ENCODE assay signal across 19 cellular contexts in the genomic region with DNA sequence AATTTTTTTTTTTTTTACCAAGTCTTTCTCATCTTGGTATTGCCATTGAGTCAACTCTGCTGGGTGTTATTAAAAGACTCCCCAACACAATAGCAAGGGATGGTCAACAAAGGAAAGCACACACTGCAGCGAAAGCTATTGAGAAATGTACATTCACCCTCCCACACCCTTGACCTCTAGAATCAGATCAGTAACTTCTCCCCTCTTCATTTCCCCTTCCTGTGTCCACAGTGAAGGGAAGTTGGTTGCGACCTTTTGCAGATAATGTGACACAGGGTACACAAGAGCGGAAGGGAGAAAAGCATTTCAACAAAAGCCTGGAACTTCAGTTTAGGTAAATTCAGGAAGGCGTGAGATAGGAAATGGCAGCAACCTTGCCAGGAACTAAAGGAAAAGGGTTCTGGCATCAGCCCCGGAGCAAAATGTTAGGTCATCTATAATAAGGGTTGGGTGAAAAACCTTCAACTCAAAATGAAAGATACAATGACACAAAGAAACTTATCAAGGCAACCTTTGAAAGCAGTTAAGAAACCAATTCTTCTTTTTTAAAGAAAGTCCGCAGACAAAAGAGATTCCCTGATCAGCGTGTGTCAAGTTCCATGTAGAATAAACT.
DNase-seq lines count a peak whose midpoint lies in the region; ATAC-seq, FAIRE-seq and TF ChIP-seq lines count a peak whose summit lies in the region.
"Had no signal": no experiment of that assay in that cellular context is flagged by ENCODE, and none has a peak within 500 bp of the region (broad histone marks: within the 10 kb centered on the region; RNA-seq: fewer than 3 reads in every experiment).

No MANE protein-coding gene starts in this region.

- H3K79me2 ChIP-seq in HepG2 (ENCODE audit: insufficient read depth, low read length), result no peaks in the 10 kb centered on the region

- H3K9me3 ChIP-seq in liver (ENCODE audit: control insufficient read depth in 4 of 4, low read length in 3 of 4) (no peaks in the 10 kb centered on the region), HepG2 (ENCODE audit: low read length) (peaks cover 88% of the 10 kb centered on the region)
- H3K9me3 ChIP-seq: Caco-2 had no signal

- H3K36me3 ChIP-seq in liver (ENCODE audit: control insufficient read depth in 4 of 4, insufficient read depth in 3 of 4, low read depth in 1 of 4, low read length in 3 of 4) (no peaks in the 10 kb centered on the region), HepG2 (replicated peaks in 1 of 2; ENCODE audit: control insufficient read depth in 1 of 2, insufficient read depth in 2 of 2, low read length in 2 of 2) (no peaks in the 10 kb centered on the region)

- H3K36me3 Mint-ChIP-seq in mesothelial cell of epicardium, result no peaks in the 10 kb centered on the region
- H3K36me3 Mint-ChIP-seq: activated naive CD8-positive, alpha-beta T cell treated with anti-CD3 and anti-CD28 coated beads, Interleukin-2, amount 10 ng/mL, durations not matched to agents 7 days and 5 days had no signal

- no TSS peak for BruUV-seq in HepG2 (replicated peaks; lab: Mats Ljungman, UMichigan)

- POLR2A ChIA-PET in HepG2 (lab: Yijun Ruan, JAX), result no interaction called here

- no peak for FAIRE-seq in HepG2 (lab: Jason Lieb, UNC)
- FAIRE-seq: bronchial epithelial cell, urothelium cell line had no signal

- no peak for TF ChIP-seq CTCF in liver (IDR thresholded peaks at IDR 0.05; ENCODE audit: low read depth, low read length, missing input control)
- no peak for TF ChIP-seq CTCF in HepG2 (CRISPR knock-in tag; IDR thresholded peaks at IDR 0.05)
- no peak for TF ChIP-seq CTCF in fibroblast of pulmonary artery (IDR thresholded peaks at IDR 0.05; ENCODE audit: low read length, missing control alignments)
- TF ChIP-seq CTCF in mesothelial cell of epicardium (IDR thresholded peaks at IDR 0.05; ENCODE audit: unreplicated experiment), result no peak
- TF ChIP-seq CTCF in lower leg skin (IDR thresholded peaks at IDR 0.05), result no peak

- H3K27ac Mint-ChIP-seq in mesothelial cell of epicardium, result peak overlapping the region; percentile 75
- H3K27ac Mint-ChIP-seq: activated CD4-positive, alpha-beta T cell treated with anti-CD3 and anti-CD28 coated beads, Interleukin-2, amount 10 ng/mL, durations not matched to agents 7 days and 5 days; activated naive CD8-positive, alpha-beta T cell treated with anti-CD3 and anti-CD28 coated beads, Interleukin-2, amount 10 ng/mL, durations not matched to agents 7 days and 5 days; dendritic cell treated with granulocyte-macrophage colony-stimulating factor and Interleukin-4, amounts not matched to agents 40 ng/mL and 50 ng/mL, for 4 days had no signal

- TF ChIP-seq RAD21 in liver (IDR thresholded peaks at IDR 0.05) (peak; percentile 16 to 25), HepG2 (CRISPR knock-in tag; IDR thresholded peaks at IDR 0.05) (no peak)

- no peak for TF ChIP-seq POLR2A in HepG2 (IDR thresholded peaks at IDR 0.05; ENCODE audit: insufficient read depth in 1 of 2, low read depth in 2 of 2, low read length in 2 of 2)
- TF ChIP-seq POLR2A in lower leg skin (IDR thresholded peaks at IDR 0.05), result no peak

- WGBS in liver, result 37% methylated on average over 7 of the region's 7 CpGs
- 9% methylated on average over 7 of the region's 7 CpGs for WGBS in HepG2 (ENCODE audit: low lambda C conversion rate)
- WGBS in lower leg skin, 2 donors, result 58 to 68% methylated on average over 7 of the region's 7 CpGs

- H3K27me3 ChIP-seq in liver (ENCODE audit: control insufficient read depth in 4 of 4, insufficient read depth in 4 of 4, low read length in 3 of 4) (no peaks in the 10 kb centered on the region), HepG2 (ENCODE audit: control insufficient read depth in 1 of 2, insufficient read depth in 2 of 2, low read length in 2 of 2) (no peaks in the 10 kb centered on the region; a peak in 1 of 5 replicates)

- DNase-seq in HepG2 (ENCODE audit: low spot score) (no peak), fibroblast of pulmonary artery (ENCODE audit: low read depth) (peak; percentile 88), mesothelial cell of epicardium (ENCODE audit: low spot score in 2 of 2, unreplicated experiment in 2 of 2) (no peak), lower leg skin (ENCODE audit: low spot score in 2 of 2) (no peak), A172 (ENCODE audit: low spot score) (no peak), NCI-H748 (lab: John Stamatoyannopoulos, UW; ENCODE audit: unreplicated experiment) (no peak)
- DNase-seq: activated CD4-positive, alpha-beta T cell treated with anti-CD3 and anti-CD28 coated beads, Interleukin-2, amount 10 ng/mL, durations not matched to agents 7 days and 5 days; activated naive CD8-positive, alpha-beta T cell treated with anti-CD3 and anti-CD28 coated beads, Interleukin-2, amount 10 ng/mL, durations not matched to agents 7 days and 5 days; Caco-2; DND-41; NCI-H1105; NCI-H2107; NCI-H526 had no signal

- H3K9ac ChIP-seq in liver (ENCODE audit: low read depth in 1 of 2, low read length in 2 of 2) (no peak overlapping the region), HepG2 (ENCODE audit: insufficient read depth, low read depth, low read length) (no peak overlapping the region)

- no peaks in the 10 kb centered on the region for H3K4me1 ChIP-seq in liver (ENCODE audit: control insufficient read depth in 4 of 4, insufficient read depth in 4 of 4, low read length in 3 of 4)
- H3K4me1 ChIP-seq in HepG2 (ENCODE audit: insufficient read depth, low read length), result no peaks in the 10 kb centered on the region
- H3K4me1 ChIP-seq: Caco-2 had no signal

- TF ChIP-seq EP300 in HepG2 (IDR thresholded peaks at IDR 0.05; ENCODE audit: low read depth in 2 of 2, low read length in 2 of 2), result no peak
- no peak for TF ChIP-seq EP300 in HepG2 (CRISPR knock-in tag; IDR thresholded peaks at IDR 0.05; ENCODE audit: borderline replicate concordance)

- in situ Hi-C loops in HepG2 (cut with HindIII; ENCODE audit: extremely low pct_ligation_motif_present, low pct_unique_long_range_greater_than_20kb), result no loop called here

- H3K4me3 Mint-ChIP-seq in mesothelial cell of epicardium, result no peak overlapping the region
- H3K4me3 Mint-ChIP-seq: activated CD4-positive, alpha-beta T cell treated with anti-CD3 and anti-CD28 coated beads, Interleukin-2, amount 10 ng/mL, durations not matched to agents 7 days and 5 days; activated naive CD8-positive, alpha-beta T cell treated with anti-CD3 and anti-CD28 coated beads, Interleukin-2, amount 10 ng/mL, durations not matched to agents 7 days and 5 days; dendritic cell treated with granulocyte-macrophage colony-stimulating factor and Interleukin-4, amounts not matched to agents 40 ng/mL and 50 ng/mL, for 4 days had no signal

- H3K27ac ChIP-seq in liver (ENCODE audit: low read depth in 1 of 2, low read length in 2 of 2) (no peak overlapping the region), HepG2 (ENCODE audit: extremely low read length, insufficient read depth, low read length) (no peak overlapping the region)

- no peak overlapping the region for H2AFZ ChIP-seq in HepG2 (ENCODE audit: low read length)

- no peaks in the 10 kb centered on the region for H3K9me3 Mint-ChIP-seq in mesothelial cell of epicardium
- H3K9me3 Mint-ChIP-seq: activated CD4-positive, alpha-beta T cell treated with anti-CD3 and anti-CD28 coated beads, Interleukin-2, amount 10 ng/mL, durations not matched to agents 7 days and 5 days; activated naive CD8-positive, alpha-beta T cell treated with anti-CD3 and anti-CD28 coated beads, Interleukin-2, amount 10 ng/mL, durations not matched to agents 7 days and 5 days; dendritic cell treated with granulocyte-macrophage colony-stimulating factor and Interleukin-4, amounts not matched to agents 40 ng/mL and 50 ng/mL, for 4 days had no signal

- H3K4me1 Mint-ChIP-seq in mesothelial cell of epicardium, result peaks cover 65% of the 10 kb centered on the region
- H3K4me1 Mint-ChIP-seq: activated CD4-positive, alpha-beta T cell treated with anti-CD3 and anti-CD28 coated beads, Interleukin-2, amount 10 ng/mL, durations not matched to agents 7 days and 5 days; activated naive CD8-positive, alpha-beta T cell treated with anti-CD3 and anti-CD28 coated beads, Interleukin-2, amount 10 ng/mL, durations not matched to agents 7 days and 5 days had no signal

- ATAC-seq in HepG2 (no peak), GM21526 (IDR thresholded peaks at IDR 0.05; ENCODE audit: low FRiP score, unreplicated experiment) (no peak)
- ATAC-seq: sciatic nerve had no signal

- no peaks in the 10 kb centered on the region for H3K27me3 Mint-ChIP-seq in mesothelial cell of epicardium (ENCODE audit: low read depth)
- H3K27me3 Mint-ChIP-seq: activated CD4-positive, alpha-beta T cell treated with anti-CD3 and anti-CD28 coated beads, Interleukin-2, amount 10 ng/mL, durations not matched to agents 7 days and 5 days; dendritic cell treated with granulocyte-macrophage colony-stimulating factor and Interleukin-4, amounts not matched to agents 40 ng/mL and 50 ng/mL, for 4 days had no signal

- H4K20me1 ChIP-seq in HepG2 (ENCODE audit: insufficient read depth, low read length), result no peaks in the 10 kb centered on the region

- intact Hi-C loops in HepG2 (cut with micrococcal nuclease; ENCODE audit: unreplicated experiment), result no loop called here
- intact Hi-C loops in lower leg skin (cut with DNase I; ENCODE audit: low total_unique reads), result no loop called here

- no peak overlapping the region for H3K4me2 ChIP-seq in HepG2 (ENCODE audit: low read depth, low read length)

- H3K4me3 ChIP-seq in liver (ENCODE audit: low read depth in 1 of 3, low read length in 3 of 3) (no peak overlapping the region), HepG2 (replicated peaks in 1 of 3; ENCODE audit: insufficient read depth in 1 of 3, low read depth in 2 of 3, low read length in 3 of 3) (no peak overlapping the region), fibroblast of pulmonary artery (replicated peaks; ENCODE audit: low read depth, low read length) (no peak overlapping the region), lower leg skin (ENCODE audit: low read depth, poor library complexity, severe bottlenecking) (no peak overlapping the region)

- CTCF ChIA-PET in HepG2 (lab: Yijun Ruan, JAX; ENCODE audit: low intra/inter-chr PET ratio, low total read pairs), result no interaction called here

TF ChIP-seq in liver, 16 proteins besides CTCF, POLR2A, EP300 and RAD21 (continues in another document):
- no peak for TF ChIP-seq FOXA2 (IDR thresholded peaks at IDR 0.05)
- no peak for TF ChIP-seq GABPA (IDR thresholded peaks at IDR 0.05 in 1 of 2, conservative IDR thresholded peaks at IDR 0.05 in 1 of 2)
- TF ChIP-seq EGR1 (IDR thresholded peaks at IDR 0.05; ENCODE audit: low read depth in 2 of 2), result peak in 1 of 2 donors; percentile 51
- TF ChIP-seq SP1 (IDR thresholded peaks at IDR 0.05), result peak; percentile 8
- no peak for TF ChIP-seq FOXA1 (IDR thresholded peaks at IDR 0.05)

TF ChIP-seq in HepG2, 621 proteins besides CTCF, POLR2A, EP300 and RAD21 (continues in another document):
- TF ChIP-seq ETV5 (CRISPR knock-in tag; IDR thresholded peaks at IDR 0.05; ENCODE audit: borderline replicate concordance) (no peak), RARA (CRISPR knock-in tag; IDR thresholded peaks at IDR 0.05) (no peak), ARID2 (CRISPR knock-in tag; IDR thresholded peaks at IDR 0.05; ENCODE audit: borderline replicate concordance) (no peak), FOXM1 (CRISPR knock-in tag; IDR thresholded peaks at IDR 0.05) (no peak), ZNF557 (CRISPR knock-in tag; IDR thresholded peaks at IDR 0.05) (no peak)
